ENCODE assay signal across 1 cellular context in the genomic region with DNA sequence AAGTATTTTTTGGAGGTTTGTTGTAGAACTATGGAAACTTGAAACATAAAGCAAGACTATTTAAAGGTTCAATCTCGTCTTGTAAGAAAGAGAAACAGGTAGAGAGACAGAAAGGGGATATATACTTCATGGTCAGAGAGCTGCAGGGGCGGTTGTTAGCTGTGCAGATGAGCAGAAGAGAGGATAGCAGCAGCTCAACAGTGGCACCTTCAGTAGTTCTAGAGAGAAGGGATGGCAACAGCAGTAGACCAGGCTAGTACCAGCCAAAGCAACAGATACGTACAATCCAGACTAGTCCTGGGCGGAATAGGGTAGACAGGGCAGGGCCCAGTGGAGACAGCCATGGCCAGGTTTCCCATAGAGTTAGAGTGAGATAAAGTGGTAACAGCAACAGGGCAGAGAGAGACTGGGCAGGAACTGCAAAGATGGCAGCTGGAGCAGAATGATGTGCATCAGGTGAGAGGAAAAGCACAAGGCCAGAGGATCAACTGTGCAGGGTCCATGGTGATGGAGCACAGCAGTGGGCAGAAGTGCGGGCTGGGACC.
TF ChIP-seq lines count a peak whose summit lies in the region.

No MANE protein-coding gene starts in this region.

TF ChIP-seq in WTC11, 78 proteins besides CTCF, POLR2A, EP300 and RAD21 (continued from another document and continues in another):
- TF ChIP-seq, protein P1, sequence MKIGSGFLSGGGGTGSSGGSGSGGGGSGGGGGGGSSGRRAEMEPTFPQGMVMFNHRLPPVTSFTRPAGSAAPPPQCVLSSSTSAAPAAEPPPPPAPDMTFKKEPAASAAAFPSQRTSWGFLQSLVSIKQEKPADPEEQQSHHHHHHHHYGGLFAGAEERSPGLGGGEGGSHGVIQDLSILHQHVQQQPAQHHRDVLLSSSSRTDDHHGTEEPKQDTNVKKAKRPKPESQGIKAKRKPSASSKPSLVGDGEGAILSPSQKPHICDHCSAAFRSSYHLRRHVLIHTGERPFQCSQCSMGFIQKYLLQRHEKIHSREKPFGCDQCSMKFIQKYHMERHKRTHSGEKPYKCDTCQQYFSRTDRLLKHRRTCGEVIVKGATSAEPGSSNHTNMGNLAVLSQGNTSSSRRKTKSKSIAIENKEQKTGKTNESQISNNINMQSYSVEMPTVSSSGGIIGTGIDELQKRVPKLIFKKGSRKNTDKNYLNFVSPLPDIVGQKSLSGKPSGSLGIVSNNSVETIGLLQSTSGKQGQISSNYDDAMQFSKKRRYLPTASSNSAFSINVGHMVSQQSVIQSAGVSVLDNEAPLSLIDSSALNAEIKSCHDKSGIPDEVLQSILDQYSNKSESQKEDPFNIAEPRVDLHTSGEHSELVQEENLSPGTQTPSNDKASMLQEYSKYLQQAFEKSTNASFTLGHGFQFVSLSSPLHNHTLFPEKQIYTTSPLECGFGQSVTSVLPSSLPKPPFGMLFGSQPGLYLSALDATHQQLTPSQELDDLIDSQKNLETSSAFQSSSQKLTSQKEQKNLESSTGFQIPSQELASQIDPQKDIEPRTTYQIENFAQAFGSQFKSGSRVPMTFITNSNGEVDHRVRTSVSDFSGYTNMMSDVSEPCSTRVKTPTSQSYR (CRISPR knock-in tag; IDR thresholded peaks at IDR 0.05) = no peak
- TF ChIP-seq JUN (CRISPR knock-in tag; IDR thresholded peaks at IDR 0.05) (peak; percentile 45; the same call in 1 of the 2 replicates), RELA (CRISPR knock-in tag; IDR thresholded peaks at IDR 0.05; ENCODE audit: borderline replicate concordance) (no peak), FOXK1 (CRISPR knock-in tag; IDR thresholded peaks at IDR 0.05) (peak; percentile 61; the same call in 1 of the 2 replicates), NFATC4 (CRISPR knock-in tag; IDR thresholded peaks at IDR 0.05) (peak; percentile 100), GRHL2 (CRISPR knock-in tag; IDR thresholded peaks at IDR 0.05; ENCODE audit: insufficient replicate concordance, severe bottlenecking) (peak; percentile 2), ELF4 (CRISPR knock-in tag; IDR thresholded peaks at IDR 0.05; ENCODE audit: low read depth) (no peak), PRRX2 (CRISPR knock-in tag; IDR thresholded peaks at IDR 0.05) (peak; percentile 100), MYBL2 (CRISPR knock-in tag; IDR thresholded peaks at IDR 0.05) (peak; percentile 42; the same call in 1 of the 2 replicates), GTF2I (CRISPR knock-in tag; conservative IDR thresholded peaks at IDR 0.05) (peak; percentile 98), SMAD3 (CRISPR knock-in tag; IDR thresholded peaks at IDR 0.05; ENCODE audit: borderline replicate concordance) (peak; percentile 93), MXD4 (CRISPR knock-in tag; IDR thresholded peaks at IDR 0.05; ENCODE audit: borderline replicate concordance) (peak; percentile 93), RORB (CRISPR knock-in tag; IDR thresholded peaks at IDR 0.05) (peak; percentile 100), CREM (CRISPR knock-in tag; IDR thresholded peaks at IDR 0.05) (peak; percentile 88; the same call in 1 of the 2 replicates), ZBTB21 (CRISPR knock-in tag; IDR thresholded peaks at IDR 0.05; ENCODE audit: borderline replicate concordance) (peak; percentile 49; the same call in 1 of the 2 replicates), ZNF121 (CRISPR knock-in tag; IDR thresholded peaks at IDR 0.05) (peak; percentile 21; the same call in 1 of the 2 replicates), SP1 (CRISPR knock-in tag; conservative IDR thresholded peaks at IDR 0.05) (peak; percentile 66), IRF2 (CRISPR knock-in tag; IDR thresholded peaks at IDR 0.05; ENCODE audit: borderline replicate concordance, low read depth) (peak; percentile 83; the same call in 1 of the 2 replicates), FOXJ3 (CRISPR knock-in tag; IDR thresholded peaks at IDR 0.05; ENCODE audit: borderline replicate concordance) (0 out of 2 replicates have a peak, but pooled peaks have one; percentile 71)
- TF ChIP-seq, protein P2, sequence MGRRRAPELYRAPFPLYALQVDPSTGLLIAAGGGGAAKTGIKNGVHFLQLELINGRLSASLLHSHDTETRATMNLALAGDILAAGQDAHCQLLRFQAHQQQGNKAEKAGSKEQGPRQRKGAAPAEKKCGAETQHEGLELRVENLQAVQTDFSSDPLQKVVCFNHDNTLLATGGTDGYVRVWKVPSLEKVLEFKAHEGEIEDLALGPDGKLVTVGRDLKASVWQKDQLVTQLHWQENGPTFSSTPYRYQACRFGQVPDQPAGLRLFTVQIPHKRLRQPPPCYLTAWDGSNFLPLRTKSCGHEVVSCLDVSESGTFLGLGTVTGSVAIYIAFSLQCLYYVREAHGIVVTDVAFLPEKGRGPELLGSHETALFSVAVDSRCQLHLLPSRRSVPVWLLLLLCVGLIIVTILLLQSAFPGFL (CRISPR knock-in tag; IDR thresholded peaks at IDR 0.05; ENCODE audit: borderline replicate concordance) = peak; percentile 87; the same call in 1 of the 2 replicates
- TF ChIP-seq, protein P3, sequence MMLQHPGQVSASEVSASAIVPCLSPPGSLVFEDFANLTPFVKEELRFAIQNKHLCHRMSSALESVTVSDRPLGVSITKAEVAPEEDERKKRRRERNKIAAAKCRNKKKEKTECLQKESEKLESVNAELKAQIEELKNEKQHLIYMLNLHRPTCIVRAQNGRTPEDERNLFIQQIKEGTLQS (CRISPR knock-in tag; conservative IDR thresholded peaks at IDR 0.05) = peak; percentile 82; the same call in 1 of the 2 replicates
- TF ChIP-seq, protein P4, sequence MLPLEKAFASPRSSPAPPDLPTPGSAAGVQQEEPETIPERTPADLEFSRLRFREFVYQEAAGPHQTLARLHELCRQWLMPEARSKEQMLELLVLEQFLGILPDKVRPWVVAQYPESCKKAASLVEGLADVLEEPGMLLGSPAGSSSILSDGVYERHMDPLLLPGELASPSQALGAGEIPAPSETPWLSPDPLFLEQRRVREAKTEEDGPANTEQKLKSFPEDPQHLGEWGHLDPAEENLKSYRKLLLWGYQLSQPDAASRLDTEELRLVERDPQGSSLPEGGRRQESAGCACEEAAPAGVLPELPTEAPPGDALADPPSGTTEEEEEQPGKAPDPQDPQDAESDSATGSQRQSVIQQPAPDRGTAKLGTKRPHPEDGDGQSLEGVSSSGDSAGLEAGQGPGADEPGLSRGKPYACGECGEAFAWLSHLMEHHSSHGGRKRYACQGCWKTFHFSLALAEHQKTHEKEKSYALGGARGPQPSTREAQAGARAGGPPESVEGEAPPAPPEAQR (CRISPR knock-in tag; IDR thresholded peaks at IDR 0.05) = peak; percentile 98
- TF ChIP-seq, protein P5, sequence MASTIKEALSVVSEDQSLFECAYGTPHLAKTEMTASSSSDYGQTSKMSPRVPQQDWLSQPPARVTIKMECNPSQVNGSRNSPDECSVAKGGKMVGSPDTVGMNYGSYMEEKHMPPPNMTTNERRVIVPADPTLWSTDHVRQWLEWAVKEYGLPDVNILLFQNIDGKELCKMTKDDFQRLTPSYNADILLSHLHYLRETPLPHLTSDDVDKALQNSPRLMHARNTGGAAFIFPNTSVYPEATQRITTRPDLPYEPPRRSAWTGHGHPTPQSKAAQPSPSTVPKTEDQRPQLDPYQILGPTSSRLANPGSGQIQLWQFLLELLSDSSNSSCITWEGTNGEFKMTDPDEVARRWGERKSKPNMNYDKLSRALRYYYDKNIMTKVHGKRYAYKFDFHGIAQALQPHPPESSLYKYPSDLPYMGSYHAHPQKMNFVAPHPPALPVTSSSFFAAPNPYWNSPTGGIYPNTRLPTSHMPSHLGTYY (CRISPR knock-in tag; IDR thresholded peaks at IDR 0.05) = peak; percentile 100
- TF ChIP-seq, protein P6, sequence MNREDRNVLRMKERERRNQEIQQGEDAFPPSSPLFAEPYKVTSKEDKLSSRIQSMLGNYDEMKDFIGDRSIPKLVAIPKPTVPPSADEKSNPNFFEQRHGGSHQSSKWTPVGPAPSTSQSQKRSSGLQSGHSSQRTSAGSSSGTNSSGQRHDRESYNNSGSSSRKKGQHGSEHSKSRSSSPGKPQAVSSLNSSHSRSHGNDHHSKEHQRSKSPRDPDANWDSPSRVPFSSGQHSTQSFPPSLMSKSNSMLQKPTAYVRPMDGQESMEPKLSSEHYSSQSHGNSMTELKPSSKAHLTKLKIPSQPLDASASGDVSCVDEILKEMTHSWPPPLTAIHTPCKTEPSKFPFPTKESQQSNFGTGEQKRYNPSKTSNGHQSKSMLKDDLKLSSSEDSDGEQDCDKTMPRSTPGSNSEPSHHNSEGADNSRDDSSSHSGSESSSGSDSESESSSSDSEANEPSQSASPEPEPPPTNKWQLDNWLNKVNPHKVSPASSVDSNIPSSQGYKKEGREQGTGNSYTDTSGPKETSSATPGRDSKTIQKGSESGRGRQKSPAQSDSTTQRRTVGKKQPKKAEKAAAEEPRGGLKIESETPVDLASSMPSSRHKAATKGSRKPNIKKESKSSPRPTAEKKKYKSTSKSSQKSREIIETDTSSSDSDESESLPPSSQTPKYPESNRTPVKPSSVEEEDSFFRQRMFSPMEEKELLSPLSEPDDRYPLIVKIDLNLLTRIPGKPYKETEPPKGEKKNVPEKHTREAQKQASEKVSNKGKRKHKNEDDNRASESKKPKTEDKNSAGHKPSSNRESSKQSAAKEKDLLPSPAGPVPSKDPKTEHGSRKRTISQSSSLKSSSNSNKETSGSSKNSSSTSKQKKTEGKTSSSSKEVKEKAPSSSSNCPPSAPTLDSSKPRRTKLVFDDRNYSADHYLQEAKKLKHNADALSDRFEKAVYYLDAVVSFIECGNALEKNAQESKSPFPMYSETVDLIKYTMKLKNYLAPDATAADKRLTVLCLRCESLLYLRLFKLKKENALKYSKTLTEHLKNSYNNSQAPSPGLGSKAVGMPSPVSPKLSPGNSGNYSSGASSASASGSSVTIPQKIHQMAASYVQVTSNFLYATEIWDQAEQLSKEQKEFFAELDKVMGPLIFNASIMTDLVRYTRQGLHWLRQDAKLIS (CRISPR knock-in tag; IDR thresholded peaks at IDR 0.05; ENCODE audit: borderline replicate concordance) = peak; percentile 77; the same call in 1 of the 2 replicates
- TF ChIP-seq, protein P7, sequence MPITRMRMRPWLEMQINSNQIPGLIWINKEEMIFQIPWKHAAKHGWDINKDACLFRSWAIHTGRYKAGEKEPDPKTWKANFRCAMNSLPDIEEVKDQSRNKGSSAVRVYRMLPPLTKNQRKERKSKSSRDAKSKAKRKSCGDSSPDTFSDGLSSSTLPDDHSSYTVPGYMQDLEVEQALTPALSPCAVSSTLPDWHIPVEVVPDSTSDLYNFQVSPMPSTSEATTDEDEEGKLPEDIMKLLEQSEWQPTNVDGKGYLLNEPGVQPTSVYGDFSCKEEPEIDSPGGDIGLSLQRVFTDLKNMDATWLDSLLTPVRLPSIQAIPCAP (CRISPR knock-in tag; IDR thresholded peaks at IDR 0.05) = peak; percentile 85; the same call in 1 of the 2 replicates
- TF ChIP-seq, protein P8, sequence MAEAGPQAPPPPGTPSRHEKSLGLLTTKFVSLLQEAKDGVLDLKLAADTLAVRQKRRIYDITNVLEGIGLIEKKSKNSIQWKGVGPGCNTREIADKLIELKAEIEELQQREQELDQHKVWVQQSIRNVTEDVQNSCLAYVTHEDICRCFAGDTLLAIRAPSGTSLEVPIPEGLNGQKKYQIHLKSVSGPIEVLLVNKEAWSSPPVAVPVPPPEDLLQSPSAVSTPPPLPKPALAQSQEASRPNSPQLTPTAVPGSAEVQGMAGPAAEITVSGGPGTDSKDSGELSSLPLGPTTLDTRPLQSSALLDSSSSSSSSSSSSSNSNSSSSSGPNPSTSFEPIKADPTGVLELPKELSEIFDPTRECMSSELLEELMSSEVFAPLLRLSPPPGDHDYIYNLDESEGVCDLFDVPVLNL (CRISPR knock-in tag; IDR thresholded peaks at IDR 0.05; ENCODE audit: borderline replicate concordance, low read depth) = no peak
- TF ChIP-seq, protein P9, sequence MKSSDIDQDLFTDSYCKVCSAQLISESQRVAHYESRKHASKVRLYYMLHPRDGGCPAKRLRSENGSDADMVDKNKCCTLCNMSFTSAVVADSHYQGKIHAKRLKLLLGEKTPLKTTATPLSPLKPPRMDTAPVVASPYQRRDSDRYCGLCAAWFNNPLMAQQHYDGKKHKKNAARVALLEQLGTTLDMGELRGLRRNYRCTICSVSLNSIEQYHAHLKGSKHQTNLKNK (CRISPR knock-in tag; IDR thresholded peaks at IDR 0.05) = peak; percentile 75
- TF ChIP-seq, protein P10, sequence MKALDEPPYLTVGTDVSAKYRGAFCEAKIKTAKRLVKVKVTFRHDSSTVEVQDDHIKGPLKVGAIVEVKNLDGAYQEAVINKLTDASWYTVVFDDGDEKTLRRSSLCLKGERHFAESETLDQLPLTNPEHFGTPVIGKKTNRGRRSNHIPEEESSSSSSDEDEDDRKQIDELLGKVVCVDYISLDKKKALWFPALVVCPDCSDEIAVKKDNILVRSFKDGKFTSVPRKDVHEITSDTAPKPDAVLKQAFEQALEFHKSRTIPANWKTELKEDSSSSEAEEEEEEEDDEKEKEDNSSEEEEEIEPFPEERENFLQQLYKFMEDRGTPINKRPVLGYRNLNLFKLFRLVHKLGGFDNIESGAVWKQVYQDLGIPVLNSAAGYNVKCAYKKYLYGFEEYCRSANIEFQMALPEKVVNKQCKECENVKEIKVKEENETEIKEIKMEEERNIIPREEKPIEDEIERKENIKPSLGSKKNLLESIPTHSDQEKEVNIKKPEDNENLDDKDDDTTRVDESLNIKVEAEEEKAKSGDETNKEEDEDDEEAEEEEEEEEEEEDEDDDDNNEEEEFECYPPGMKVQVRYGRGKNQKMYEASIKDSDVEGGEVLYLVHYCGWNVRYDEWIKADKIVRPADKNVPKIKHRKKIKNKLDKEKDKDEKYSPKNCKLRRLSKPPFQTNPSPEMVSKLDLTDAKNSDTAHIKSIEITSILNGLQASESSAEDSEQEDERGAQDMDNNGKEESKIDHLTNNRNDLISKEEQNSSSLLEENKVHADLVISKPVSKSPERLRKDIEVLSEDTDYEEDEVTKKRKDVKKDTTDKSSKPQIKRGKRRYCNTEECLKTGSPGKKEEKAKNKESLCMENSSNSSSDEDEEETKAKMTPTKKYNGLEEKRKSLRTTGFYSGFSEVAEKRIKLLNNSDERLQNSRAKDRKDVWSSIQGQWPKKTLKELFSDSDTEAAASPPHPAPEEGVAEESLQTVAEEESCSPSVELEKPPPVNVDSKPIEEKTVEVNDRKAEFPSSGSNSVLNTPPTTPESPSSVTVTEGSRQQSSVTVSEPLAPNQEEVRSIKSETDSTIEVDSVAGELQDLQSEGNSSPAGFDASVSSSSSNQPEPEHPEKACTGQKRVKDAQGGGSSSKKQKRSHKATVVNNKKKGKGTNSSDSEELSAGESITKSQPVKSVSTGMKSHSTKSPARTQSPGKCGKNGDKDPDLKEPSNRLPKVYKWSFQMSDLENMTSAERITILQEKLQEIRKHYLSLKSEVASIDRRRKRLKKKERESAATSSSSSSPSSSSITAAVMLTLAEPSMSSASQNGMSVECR (CRISPR knock-in tag; IDR thresholded peaks at IDR 0.05; ENCODE audit: borderline replicate concordance) = no peak
- TF ChIP-seq, protein P11, sequence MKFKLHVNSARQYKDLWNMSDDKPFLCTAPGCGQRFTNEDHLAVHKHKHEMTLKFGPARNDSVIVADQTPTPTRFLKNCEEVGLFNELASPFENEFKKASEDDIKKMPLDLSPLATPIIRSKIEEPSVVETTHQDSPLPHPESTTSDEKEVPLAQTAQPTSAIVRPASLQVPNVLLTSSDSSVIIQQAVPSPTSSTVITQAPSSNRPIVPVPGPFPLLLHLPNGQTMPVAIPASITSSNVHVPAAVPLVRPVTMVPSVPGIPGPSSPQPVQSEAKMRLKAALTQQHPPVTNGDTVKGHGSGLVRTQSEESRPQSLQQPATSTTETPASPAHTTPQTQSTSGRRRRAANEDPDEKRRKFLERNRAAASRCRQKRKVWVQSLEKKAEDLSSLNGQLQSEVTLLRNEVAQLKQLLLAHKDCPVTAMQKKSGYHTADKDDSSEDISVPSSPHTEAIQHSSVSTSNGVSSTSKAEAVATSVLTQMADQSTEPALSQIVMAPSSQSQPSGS (CRISPR knock-in tag; IDR thresholded peaks at IDR 0.05; ENCODE audit: borderline replicate concordance, low read depth) = peak; percentile 65; the same call in 1 of the 2 replicates
